15 cellular contexts compared by ENCODE assay signal in the genomic region with DNA sequence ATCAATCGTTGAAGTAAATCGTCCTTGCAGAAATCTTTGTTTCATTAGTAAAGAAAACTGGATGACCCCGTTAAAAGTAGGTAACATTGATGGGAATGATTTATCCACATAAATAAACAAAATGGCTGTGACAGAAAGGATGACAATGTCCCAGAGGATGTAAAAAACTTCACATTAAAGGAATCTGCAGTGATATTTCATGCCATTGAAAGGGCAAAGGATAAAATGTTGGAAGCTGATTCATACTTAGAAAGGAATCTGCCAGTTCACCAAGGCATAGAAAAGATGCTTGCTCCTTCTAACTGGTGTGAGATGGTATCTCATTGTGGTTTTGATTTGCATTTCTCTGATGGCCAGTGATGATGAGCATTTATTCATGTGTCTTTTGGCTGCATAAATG. TPM values are rescaled to one million over a fixed set of nuclear protein-coding genes. Genes with fewer than 3 reads are reported as not detected.
A peak's percentile ranks its signal among the peaks of the same experiment; 100 is the strongest.
DNase-seq lines count a peak whose midpoint lies in the region; ATAC-seq, FAIRE-seq and TF ChIP-seq lines count a peak whose summit lies in the region.
"Had no signal": no experiment of that assay in that cellular context is flagged by ENCODE, and none has a peak within 500 bp of the region (broad histone marks: within the 10 kb centered on the region; RNA-seq: fewer than 3 reads in every experiment).

No MANE protein-coding gene starts in this region.

- H3K36me3 ChIP-seq in SJSA1 (no peaks in the 10 kb centered on the region), H7 (replicated peaks; ENCODE audit: control insufficient read depth, insufficient read depth, low read length) (no peaks in the 10 kb centered on the region)

- DNase-seq in GM04504 (ENCODE audit: low read depth) (peak; percentile 41), SJSA1 (ENCODE audit: low read depth in 1 of 2, low spot score in 2 of 2) (peak in 1 of 2 experiments; percentile 69), epithelial cell of proximal tubule (ENCODE audit: low read depth) (peak; percentile 32), renal cortical epithelial cell (ENCODE audit: low read depth) (peak; percentile 60), H7 (no peak), NCI-H774 (lab: John Stamatoyannopoulos, UW) (no peak), HTR-8/SVneo (ENCODE audit: insufficient read length, low spot score) (no peak)
- DNase-seq: activated CD8-positive, alpha-beta T cell treated with anti-CD3 and anti-CD28 coated beads for 36 hours; activated effector memory CD4-positive, alpha-beta T cell treated with anti-CD3 and anti-CD28 coated beads, Interleukin-2, amount 50 U/mL, for 16 hours; KBM-7; NCI-H1417 treated with DMSO at 0.1 percent for 48 hours; NCI-H524 treated with DMSO at 0.1 percent for 48 hours; small intestine had no signal

- no peaks in the 10 kb centered on the region for H3K9me3 ChIP-seq in SJSA1 (replicated peaks)

- H3K4me3 ChIP-seq in SJSA1 (no peak overlapping the region), epithelial cell of proximal tubule (ENCODE audit: low read depth, low read length) (no peak overlapping the region), H7 (ENCODE audit: insufficient read depth, low read depth, low read length) (no peak overlapping the region)

- H3K27ac ChIP-seq in SJSA1: peak overlapping the region; percentile 23

- no peak for ATAC-seq in GM18861 (IDR thresholded peaks at IDR 0.05; ENCODE audit: unreplicated experiment)
- ATAC-seq: activated CD8-positive, alpha-beta T cell treated with anti-CD3 and anti-CD28 coated beads for 36 hours had no signal

- no peaks in the 10 kb centered on the region for H3K27me3 ChIP-seq in SJSA1 (replicated peaks)
- H3K27me3 ChIP-seq in H7 (ENCODE audit: control insufficient read depth, insufficient read depth, low read length): no peaks in the 10 kb centered on the region

- TF ChIP-seq CTCF in epithelial cell of proximal tubule (conservative IDR thresholded peaks at IDR 0.05; ENCODE audit: low read depth, low read length): no peak

- FAIRE-seq in HTR-8/SVneo (lab: Jason Lieb, UNC): no peak
- FAIRE-seq: small intestine had no signal

- H3K4me1 ChIP-seq in SJSA1 (replicated peaks): peaks cover 14% of the 10 kb centered on the region

RNA-seq across cellular contexts. Expression of a gene that starts 24.2 kb away (rescaled TPM):
- 0.18 TPM in 1 of 2 replicates, not detected in the other for total RNA-seq in SJSA1 (2014; rRNA removed; shearing (Covaris generic))
- total RNA-seq in epithelial cell of proximal tubule: 1.9 and 32.6 TPM in 2 replicates
- 5.3 and 22.7 TPM in 2 replicates for total RNA-seq in renal cortical epithelial cell
- total RNA-seq in H7 (2014; rRNA removed; shearing (Covaris generic)): not detected in 2 replicates
- total RNA-seq: activated CD8-positive, alpha-beta T cell treated with anti-CD3 and anti-CD28 coated beads for 36 hours; lung microvascular endothelial cell had no signal

Comparison
In these comparisons a context has a peak if more than half of its experiments do, and no peak if none do; other contexts are left out.
1. DNase-seq: peak in GM04504 (single experiment), epithelial cell of proximal tubule (single experiment) and renal cortical epithelial cell (single experiment); none in H7 (single experiment), NCI-H774 (single experiment) and HTR-8/SVneo (single experiment).